In genomic region chr10:131352765-131353290, GRCh38 we compare ENCODE assay signal across 28 cellular contexts. TPM values are rescaled to one million over a fixed set of nuclear protein-coding genes. Genes with fewer than 3 reads are reported as not detected.
"Had no signal": no experiment of that assay in that cellular context is flagged by ENCODE, and none has a peak within 500 bp of the region (broad histone marks: within the 10 kb centered on the region; RNA-seq: fewer than 3 reads in every experiment).

No MANE protein-coding gene starts in this region.

- FAIRE-seq: colon, endothelial cell of umbilical vein, islet of Langerhans, keratinocyte had no signal

- DNase-seq: dermis blood vessel endothelial cell; dorsolateral prefrontal cortex; effector CD4-positive, alpha-beta T cell; effector memory CD4-positive, alpha-beta T cell; esophagus squamous epithelium; foreskin fibroblast; foreskin melanocyte; gastrocnemius medialis; glutamatergic neuron; heart right ventricle; hippocampal formation; left cardiac atrium; left lung; left ventricle myocardium superior; lower lobe of right lung; mesenchymal stem cell; mucosa of descending colon had no signal

- H3K4me1 ChIP-seq: esophagus squamous epithelium, gastrocnemius medialis, heart right ventricle, left lung, lower lobe of right lung had no signal

- H3K27ac ChIP-seq: coronary artery, dorsolateral prefrontal cortex, esophagus squamous epithelium, gastrocnemius medialis, heart right ventricle, left lung, lower lobe of right lung had no signal

- H3K4me3 Mint-ChIP-seq: mesothelial cell of epicardium had no signal

- H3K27me3 ChIP-seq: gastrocnemius medialis had no signal

- H3K27ac Mint-ChIP-seq: mesothelial cell of epicardium had no signal

- H3K9me3 ChIP-seq: esophagus squamous epithelium, gastrocnemius medialis, left lung, lower lobe of right lung had no signal

- H3K9me3 Mint-ChIP-seq: mesothelial cell of epicardium had no signal

- H3K36me3 ChIP-seq: esophagus squamous epithelium, gastrocnemius medialis, heart right ventricle, left lung, lower lobe of right lung had no signal

- ATAC-seq: gastrocnemius medialis, heart right ventricle, left cardiac atrium, left lung, left ventricle myocardium superior, mucosa of descending colon had no signal

- H3K4me3 ChIP-seq: coronary artery, dorsolateral prefrontal cortex, esophagus squamous epithelium, gastrocnemius medialis, heart right ventricle, left lung, lower lobe of right lung, mucosa of descending colon had no signal

- H3K4me1 Mint-ChIP-seq: mesothelial cell of epicardium had no signal

- H3K36me3 Mint-ChIP-seq: mesothelial cell of epicardium had no signal

RNA-seq across cellular contexts. Expression of gene TCERG1L, which starts 41.3 kb away (rescaled TPM):
- total RNA-seq: dermis blood vessel endothelial cell, endothelial cell of umbilical vein, epithelial cell of proximal tubule, gastrocnemius medialis, glomerular endothelial cell, left cardiac atrium, left lung, left ventricle myocardium superior, lower lobe of right lung, lung microvascular endothelial cell, mesenteric fat pad, mucosa of descending colon, myocyte had no signal
